Comparison of ENCODE assay signal across 15 cellular contexts in the genomic region with DNA sequence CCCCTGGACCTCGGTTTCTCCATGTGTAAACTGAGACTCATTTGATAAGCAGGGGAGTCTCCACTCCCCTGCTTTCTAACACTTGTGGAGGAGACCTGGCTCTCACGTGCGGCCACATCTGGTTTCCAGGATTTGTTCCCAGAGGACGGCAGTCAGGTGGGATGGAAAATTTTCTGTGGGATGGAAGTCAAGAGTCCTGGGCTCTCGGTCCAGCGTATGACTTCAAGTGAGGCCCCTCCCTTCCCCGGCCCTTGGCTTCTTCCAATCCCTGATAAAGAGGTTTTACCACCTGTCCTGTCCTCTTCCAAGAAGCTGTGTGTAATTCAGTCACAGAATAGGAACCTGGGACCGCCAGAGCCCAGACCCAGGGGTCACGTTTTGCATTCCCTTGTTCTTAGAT.
"Had no signal": no experiment of that assay in that cellular context is flagged by ENCODE, and none has a peak within 500 bp of the region (broad histone marks: within the 10 kb centered on the region; RNA-seq: fewer than 3 reads in every experiment).

No MANE protein-coding gene starts in this region.

- DNase-seq: activated CD4-positive, alpha-beta T cell treated with anti-CD3 and anti-CD28 coated beads for 36 hours; activated CD8-positive, alpha-beta memory T cell treated with anti-CD3 and anti-CD28 coated beads, Interleukin-2, amount 50 U/mL, for 48 hours; activated CD8-positive, alpha-beta T cell treated with anti-CD3 and anti-CD28 coated beads, Interleukin-2, amount 10 ng/mL, durations not matched to agents 7 days and 5 days; activated naive CD4-positive, alpha-beta T cell; activated naive CD8-positive, alpha-beta T cell treated with anti-CD3 and anti-CD28 coated beads, Interleukin-2, amount 10 ng/mL, durations not matched to agents 7 days and 5 days; dorsolateral prefrontal cortex; endodermal cell; mesendoderm; occipital lobe; SJCRH30; T-helper 17 cell; trophoblast cell had no signal

- H3K4me3 ChIP-seq: dorsolateral prefrontal cortex, hepatocyte, SJCRH30 had no signal

- H3K27ac ChIP-seq: hepatocyte, SJCRH30 had no signal

- H3K27me3 ChIP-seq: dorsolateral prefrontal cortex, hepatocyte, SJCRH30 had no signal

- H3K4me1 ChIP-seq: SJCRH30 had no signal

- ATAC-seq: activated CD4-positive, alpha-beta T cell treated with anti-CD3 and anti-CD28 coated beads for 36 hours; activated CD8-positive, alpha-beta T cell treated with anti-CD3 and anti-CD28 coated beads, Interleukin-2, amount 10 ng/mL, durations not matched to agents 7 days and 5 days; natural killer cell treated with Interleukin-12 subunit alpha and Interleukin-12 subunit beta and Interleukin-15 and Interleukin-18, amount 100 ng/mL, for 72 hours; stimulated activated memory B cell treated with anti-CD40 and anti-IgM and Interleukin-4, amounts not matched to agents 10 μg/mL and 1 μg/mL and 100 μg/mL, for 72 hours; T-helper 17 cell had no signal

- H3K36me3 ChIP-seq: SJCRH30 had no signal

- H3K9me3 ChIP-seq: SJCRH30 had no signal
